In the genomic region with DNA sequence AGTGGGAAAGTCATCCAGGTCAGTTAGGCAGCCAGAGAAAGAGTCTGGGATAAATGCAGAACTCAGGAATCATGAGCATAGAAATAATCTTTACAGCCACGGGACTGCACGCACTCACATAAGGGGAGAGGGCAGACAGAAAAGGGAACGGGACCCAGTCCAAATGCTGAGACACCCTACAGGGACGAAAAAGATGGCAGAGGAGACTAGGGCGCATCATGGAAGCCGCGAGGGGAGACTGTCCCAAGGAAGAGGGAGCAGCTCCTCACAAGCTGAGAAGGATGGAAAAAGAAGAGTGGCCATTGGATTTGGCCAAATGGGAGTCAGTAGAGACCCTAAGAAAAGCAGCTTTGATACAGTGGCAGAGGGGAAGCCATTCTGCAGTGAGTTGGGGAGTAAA, we compare ENCODE assay signal across 39 cellular contexts.
"Had no signal": no experiment of that assay in that cellular context is flagged by ENCODE, and none has a peak within 500 bp of the region (broad histone marks: within the 10 kb centered on the region; RNA-seq: fewer than 3 reads in every experiment).

No MANE protein-coding gene starts in this region.

- ATAC-seq: activated CD4-positive, CD25-positive, alpha-beta regulatory T cell treated with anti-CD3 and anti-CD28 coated beads, Interleukin-2, amount 50 U/mL, for 24 hours; activated CD8-positive, alpha-beta T cell treated with anti-CD3 and anti-CD28 coated beads for 36 hours; activated naive CD8-positive, alpha-beta T cell treated with anti-CD3 and anti-CD28 coated beads, Interleukin-2, amount 50 U/mL, for 24 hours; activated T-cell treated with anti-CD3 and anti-CD28 coated beads, Interleukin-2, amount 50 U/mL, for 72 hours; effector memory CD8-positive, alpha-beta T cell; foreskin keratinocyte; gastrocnemius medialis; heart left ventricle; T-cell had no signal

- H3K27ac Mint-ChIP-seq: activated B cell treated with CpG ODN at 0.5 μM for 24 hours; activated CD8-positive, alpha-beta T cell treated with anti-CD3 and anti-CD28 coated beads for 36 hours; activated naive CD4-positive, alpha-beta T cell treated with anti-CD3 and anti-CD28 coated beads for 36 hours; activated naive CD8-positive, alpha-beta T cell treated with anti-CD3 and anti-CD28 coated beads for 36 hours; activated naive CD8-positive, alpha-beta T cell treated with anti-CD3 and anti-CD28 coated beads, Interleukin-2, amount 50 U/mL, for 24 hours; activated T-cell treated with anti-CD3 and anti-CD28 coated beads, Interleukin-2, amount 50 U/mL, for 24 hours; activated T-cell treated with anti-CD3 and anti-CD28 coated beads, Interleukin-2, amount 50 U/mL, for 72 hours; activated T-helper 2 cell treated with anti-CD3 and anti-CD28 coated beads, Interferon-gamma antibody, Interleukin-2, Interleukin-4, amounts not matched to agents 10 μg/mL and 5 μg/mL and 100 μg/mL, durations not matched to agents 14 hours and 24 hours and 36 hours; brain; dendritic cell treated with granulocyte-macrophage colony-stimulating factor and Interleukin-4, amounts not matched to agents 40 ng/mL and 50 ng/mL, for 4 days; effector memory CD8-positive, alpha-beta T cell; T-helper 1 cell treated with Interleukin-12 subunit alpha and Interleukin-12 subunit beta and Interleukin-4 antibody, amounts not matched to agents 30 μg/mL and 1 μg/mL, for 36 hours had no signal

- DNase-seq: activated B cell treated with CpG ODN at 0.5 μM for 24 hours; activated CD4-positive, alpha-beta T cell treated with anti-CD3 and anti-CD28 coated beads for 48 hours; activated CD4-positive, alpha-beta T cell treated with anti-CD3 and anti-CD28 coated beads, Interleukin-2, amount 50 U/mL, for 1 hour; activated CD4-positive, alpha-beta T cell treated with anti-CD3 and anti-CD28 coated beads, Interleukin-2, amount 50 U/mL, for 48 hours; activated CD8-positive, alpha-beta T cell treated with anti-CD3 and anti-CD28 coated beads for 36 hours; activated effector memory CD4-positive, alpha-beta T cell treated with anti-CD3 and anti-CD28 coated beads, Interleukin-2, amount 50 U/mL, for 16 hours; activated naive CD4-positive, alpha-beta T cell treated with anti-CD3 and anti-CD28 coated beads for 36 hours; activated naive CD8-positive, alpha-beta T cell treated with anti-CD3 and anti-CD28 coated beads for 36 hours; activated naive CD8-positive, alpha-beta T cell treated with anti-CD3 and anti-CD28 coated beads, Interleukin-2, amount 50 U/mL, for 24 hours; activated T-cell treated with anti-CD3 and anti-CD28 coated beads for 4 hours; activated T-cell treated with anti-CD3 and anti-CD28 coated beads, Interleukin-2, amount 50 U/mL, for 24 hours; activated T-cell treated with anti-CD3 and anti-CD28 coated beads, Interleukin-2, amount 50 U/mL, for 72 hours; amygdala; central memory CD4-positive, alpha-beta T cell; cerebellar nuclear complex; colonic mucosa; dorsolateral prefrontal cortex; effector CD4-positive, alpha-beta T cell; effector memory CD8-positive, alpha-beta T cell; erythroblast; foreskin keratinocyte; gastrocnemius medialis; glutamatergic neuron; heart left ventricle; SW 1271; T-cell; T1000; WERI-Rb-1 had no signal

- H3K27ac ChIP-seq: adrenal gland, ascending aorta, breast epithelium, cardiac muscle cell, colonic mucosa, dorsolateral prefrontal cortex, esophagus muscularis mucosa, foreskin keratinocyte, gastrocnemius medialis, heart left ventricle, WERI-Rb-1 had no signal

- H3K4me3 Mint-ChIP-seq: activated B cell treated with CpG ODN at 0.5 μM for 24 hours; activated CD8-positive, alpha-beta T cell treated with anti-CD3 and anti-CD28 coated beads for 36 hours; activated naive CD4-positive, alpha-beta T cell treated with anti-CD3 and anti-CD28 coated beads for 36 hours; activated naive CD4-positive, alpha-beta T cell treated with anti-CD3 and anti-CD28 coated beads, Interleukin-2, amount 50 U/mL, for 24 hours; activated naive CD8-positive, alpha-beta T cell treated with anti-CD3 and anti-CD28 coated beads for 36 hours; activated naive CD8-positive, alpha-beta T cell treated with anti-CD3 and anti-CD28 coated beads, Interleukin-2, amount 50 U/mL, for 24 hours; activated T-cell treated with anti-CD3 and anti-CD28 coated beads, Interleukin-2, amount 50 U/mL, for 24 hours; activated T-cell treated with anti-CD3 and anti-CD28 coated beads, Interleukin-2, amount 50 U/mL, for 72 hours; brain; dendritic cell treated with granulocyte-macrophage colony-stimulating factor and Interleukin-4, amounts not matched to agents 40 ng/mL and 50 ng/mL, for 4 days; effector memory CD8-positive, alpha-beta T cell; T-cell; T-helper 1 cell treated with Interleukin-12 subunit alpha and Interleukin-12 subunit beta and Interleukin-4 antibody, amounts not matched to agents 30 μg/mL and 1 μg/mL, for 36 hours had no signal

- H3K9me3 ChIP-seq: adrenal gland, ascending aorta, breast epithelium, colonic mucosa, esophagus muscularis mucosa, gastrocnemius medialis, heart left ventricle had no signal

- H3K4me1 ChIP-seq: ascending aorta, breast epithelium, colonic mucosa, esophagus muscularis mucosa had no signal

- H3K9me3 Mint-ChIP-seq: activated B cell treated with CpG ODN at 0.5 μM for 24 hours; activated CD8-positive, alpha-beta T cell treated with anti-CD3 and anti-CD28 coated beads for 36 hours; activated naive CD4-positive, alpha-beta T cell treated with anti-CD3 and anti-CD28 coated beads for 36 hours; activated naive CD4-positive, alpha-beta T cell treated with anti-CD3 and anti-CD28 coated beads, Interleukin-2, amount 50 U/mL, for 24 hours; activated naive CD8-positive, alpha-beta T cell treated with anti-CD3 and anti-CD28 coated beads for 36 hours; activated naive CD8-positive, alpha-beta T cell treated with anti-CD3 and anti-CD28 coated beads, Interleukin-2, amount 50 U/mL, for 24 hours; activated T-cell treated with anti-CD3 and anti-CD28 coated beads, Interleukin-2, amount 50 U/mL, for 24 hours; activated T-cell treated with anti-CD3 and anti-CD28 coated beads, Interleukin-2, amount 50 U/mL, for 72 hours; activated T-helper 2 cell treated with anti-CD3 and anti-CD28 coated beads, Interferon-gamma antibody, Interleukin-2, Interleukin-4, amounts not matched to agents 10 μg/mL and 5 μg/mL and 100 μg/mL, durations not matched to agents 14 hours and 24 hours and 36 hours; dendritic cell treated with granulocyte-macrophage colony-stimulating factor and Interleukin-4, amounts not matched to agents 40 ng/mL and 50 ng/mL, for 4 days; effector memory CD8-positive, alpha-beta T cell; T-cell; T-helper 1 cell treated with Interleukin-12 subunit alpha and Interleukin-12 subunit beta and Interleukin-4 antibody, amounts not matched to agents 30 μg/mL and 1 μg/mL, for 36 hours had no signal

- H3K27me3 Mint-ChIP-seq: activated CD8-positive, alpha-beta T cell treated with anti-CD3 and anti-CD28 coated beads for 36 hours; activated naive CD4-positive, alpha-beta T cell treated with anti-CD3 and anti-CD28 coated beads, Interleukin-2, amount 50 U/mL, for 24 hours; activated naive CD8-positive, alpha-beta T cell treated with anti-CD3 and anti-CD28 coated beads for 36 hours; activated naive CD8-positive, alpha-beta T cell treated with anti-CD3 and anti-CD28 coated beads, Interleukin-2, amount 50 U/mL, for 24 hours; activated T-cell treated with anti-CD3 and anti-CD28 coated beads, Interleukin-2, amount 50 U/mL, for 24 hours; T-cell had no signal

- H3K4me3 ChIP-seq: adrenal gland, ascending aorta, breast epithelium, cardiac muscle cell, colonic mucosa, dorsolateral prefrontal cortex, esophagus muscularis mucosa, gastrocnemius medialis, heart left ventricle had no signal

- H3K4me1 Mint-ChIP-seq: activated B cell treated with CpG ODN at 0.5 μM for 24 hours, brain had no signal

- H3K36me3 ChIP-seq: adrenal gland, ascending aorta, breast epithelium, cardiac muscle cell, colonic mucosa, esophagus muscularis mucosa, gastrocnemius medialis, heart left ventricle, WERI-Rb-1 had no signal

- H3K27me3 ChIP-seq: adrenal gland, ascending aorta, breast epithelium, cardiac muscle cell, colonic mucosa, esophagus muscularis mucosa, foreskin keratinocyte, gastrocnemius medialis, heart left ventricle had no signal

- H3K36me3 Mint-ChIP-seq: activated naive CD8-positive, alpha-beta T cell treated with anti-CD3 and anti-CD28 coated beads for 36 hours; brain had no signal
